Comparison of ENCODE assay signal across 26 cellular contexts in genomic region chr3:58604031-58604430, GRCh38. TPM values are rescaled to one million over a fixed set of nuclear protein-coding genes. Genes with fewer than 3 reads are reported as not detected.
"Had no signal": no experiment of that assay in that cellular context is flagged by ENCODE, and none has a peak within 500 bp of the region (broad histone marks: within the 10 kb centered on the region; RNA-seq: fewer than 3 reads in every experiment).

No MANE protein-coding gene starts in this region.

- ATAC-seq: activated CD8-positive, alpha-beta T cell treated with anti-CD3 and anti-CD28 coated beads for 36 hours; activated T-cell treated with anti-CD3 and anti-CD28 coated beads, Interleukin-2, amount 50 U/mL, for 72 hours; Panc1; Right ventricle myocardium inferior had no signal

- DNase-seq: activated CD4-positive, alpha-beta T cell treated with anti-CD3 and anti-CD28 coated beads, Interleukin-2, amount 50 U/mL, for 1 hour; activated CD4-positive, CD25-positive, alpha-beta regulatory T cell; activated CD8-positive, alpha-beta memory T cell treated with anti-CD3 and anti-CD28 coated beads, Interleukin-2, amount 50 U/mL, for 4 hours; activated CD8-positive, alpha-beta T cell treated with anti-CD3 and anti-CD28 coated beads for 36 hours; activated gamma-delta T cell treated with Interleukin-2 at 50 U/mL for 16 hours; activated naive CD4-positive, alpha-beta T cell treated with anti-CD3 and anti-CD28 coated beads, Interleukin-2, amount 10 ng/mL, durations not matched to agents 7 days and 5 days; activated naive CD8-positive, alpha-beta T cell treated with anti-CD3 and anti-CD28 coated beads for 36 hours; activated T-cell treated with anti-CD3 and anti-CD28 coated beads, Interleukin-2, amount 50 U/mL, for 72 hours; IMR-90; Kasumi-1; KBM-7; NCI-H1048; NCI-H1930; NCI-H510A treated with DMSO at 0.1 percent for 48 hours; NCI-H69; NK-92 treated with Interleukin-12 subunit alpha and Interleukin-12 subunit beta, amount 100 ng/mL, for 24 hours; OCI-M1; RPMI8226; T-helper 1 cell had no signal

- H3K4me3 ChIP-seq: SK-N-MC had no signal

- H3K27ac ChIP-seq: SK-N-MC, VCaP had no signal

RNA-seq across cellular contexts. Expression of gene FAM107A, which starts 26.8 kb away (rescaled TPM):
- total RNA-seq: activated CD8-positive, alpha-beta T cell treated with anti-CD3 and anti-CD28 coated beads for 36 hours; activated naive CD8-positive, alpha-beta T cell treated with anti-CD3 and anti-CD28 coated beads for 36 hours; activated T-cell treated with anti-CD3 and anti-CD28 coated beads, Interleukin-2, amount 50 U/mL, for 72 hours; activated T-helper 2 cell treated with anti-CD3 and anti-CD28 coated beads, Interferon-gamma antibody, Interleukin-2, Interleukin-4, amounts not matched to agents 10 μg/mL and 5 μg/mL and 100 μg/mL, durations not matched to agents 14 hours and 24 hours and 36 hours; bronchial epithelial cell; IMR-90; T-helper 2 cell treated with Interferon-gamma antibody and Interleukin-4, amounts not matched to agents 100 ng/mL and 5 ng/mL, for 36 hours had no signal
- polyA plus RNA-seq: IMR-90 had no signal
